1 cellular context compared by ENCODE assay signal in the genomic region with DNA sequence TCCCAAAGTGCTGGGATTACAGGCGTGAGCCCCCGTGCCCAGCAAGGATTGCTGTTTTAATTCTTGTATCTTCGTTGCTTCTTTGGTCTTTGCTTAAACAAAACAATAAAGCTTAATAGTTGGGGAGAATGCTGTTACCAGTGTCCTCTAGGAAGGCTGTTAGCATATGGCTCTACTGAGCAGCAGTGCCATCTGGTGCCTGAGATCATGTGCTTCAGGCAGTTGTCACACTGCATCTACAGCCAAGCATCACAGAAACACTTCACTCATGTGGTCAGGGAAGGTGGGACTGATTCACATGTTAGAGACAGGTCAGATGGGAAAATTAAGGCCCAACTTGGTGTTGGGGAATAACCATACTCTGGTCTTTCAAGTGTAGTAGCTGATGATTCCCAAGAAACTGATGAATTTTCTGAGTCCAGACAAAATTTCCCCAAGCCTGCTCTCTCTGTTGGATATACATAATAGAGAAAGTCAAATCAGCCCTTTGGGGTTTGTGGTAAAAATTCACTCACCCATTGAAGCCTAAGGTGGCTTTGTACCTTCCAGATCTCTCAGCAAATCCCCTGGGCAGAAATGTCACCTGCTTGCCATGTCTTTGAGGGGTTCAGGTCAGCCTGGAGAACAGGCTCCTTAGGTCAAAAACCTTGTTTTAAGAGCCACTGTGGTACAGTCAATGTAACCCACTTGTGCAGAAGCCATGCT.
TF ChIP-seq lines count a peak whose summit lies in the region.

No MANE protein-coding gene starts in this region.

TF ChIP-seq in SK-N-SH treated with all-trans-retinoic acid at 6 μM for 48 hours, 23 proteins besides CTCF, POLR2A, EP300 and RAD21 (continued from another document):
- TF ChIP-seq, protein P1, sequence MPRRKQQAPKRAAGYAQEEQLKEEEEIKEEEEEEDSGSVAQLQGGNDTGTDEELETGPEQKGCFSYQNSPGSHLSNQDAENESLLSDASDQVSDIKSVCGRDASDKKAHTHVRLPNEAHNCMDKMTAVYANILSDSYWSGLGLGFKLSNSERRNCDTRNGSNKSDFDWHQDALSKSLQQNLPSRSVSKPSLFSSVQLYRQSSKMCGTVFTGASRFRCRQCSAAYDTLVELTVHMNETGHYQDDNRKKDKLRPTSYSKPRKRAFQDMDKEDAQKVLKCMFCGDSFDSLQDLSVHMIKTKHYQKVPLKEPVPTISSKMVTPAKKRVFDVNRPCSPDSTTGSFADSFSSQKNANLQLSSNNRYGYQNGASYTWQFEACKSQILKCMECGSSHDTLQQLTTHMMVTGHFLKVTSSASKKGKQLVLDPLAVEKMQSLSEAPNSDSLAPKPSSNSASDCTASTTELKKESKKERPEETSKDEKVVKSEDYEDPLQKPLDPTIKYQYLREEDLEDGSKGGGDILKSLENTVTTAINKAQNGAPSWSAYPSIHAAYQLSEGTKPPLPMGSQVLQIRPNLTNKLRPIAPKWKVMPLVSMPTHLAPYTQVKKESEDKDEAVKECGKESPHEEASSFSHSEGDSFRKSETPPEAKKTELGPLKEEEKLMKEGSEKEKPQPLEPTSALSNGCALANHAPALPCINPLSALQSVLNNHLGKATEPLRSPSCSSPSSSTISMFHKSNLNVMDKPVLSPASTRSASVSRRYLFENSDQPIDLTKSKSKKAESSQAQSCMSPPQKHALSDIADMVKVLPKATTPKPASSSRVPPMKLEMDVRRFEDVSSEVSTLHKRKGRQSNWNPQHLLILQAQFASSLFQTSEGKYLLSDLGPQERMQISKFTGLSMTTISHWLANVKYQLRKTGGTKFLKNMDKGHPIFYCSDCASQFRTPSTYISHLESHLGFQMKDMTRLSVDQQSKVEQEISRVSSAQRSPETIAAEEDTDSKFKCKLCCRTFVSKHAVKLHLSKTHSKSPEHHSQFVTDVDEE (CRISPR knock-in tag; IDR thresholded peaks at IDR 0.05): no peak
- no peak for TF ChIP-seq ZFP30 (CRISPR knock-in tag; IDR thresholded peaks at IDR 0.05)
- TF ChIP-seq, protein P2, sequence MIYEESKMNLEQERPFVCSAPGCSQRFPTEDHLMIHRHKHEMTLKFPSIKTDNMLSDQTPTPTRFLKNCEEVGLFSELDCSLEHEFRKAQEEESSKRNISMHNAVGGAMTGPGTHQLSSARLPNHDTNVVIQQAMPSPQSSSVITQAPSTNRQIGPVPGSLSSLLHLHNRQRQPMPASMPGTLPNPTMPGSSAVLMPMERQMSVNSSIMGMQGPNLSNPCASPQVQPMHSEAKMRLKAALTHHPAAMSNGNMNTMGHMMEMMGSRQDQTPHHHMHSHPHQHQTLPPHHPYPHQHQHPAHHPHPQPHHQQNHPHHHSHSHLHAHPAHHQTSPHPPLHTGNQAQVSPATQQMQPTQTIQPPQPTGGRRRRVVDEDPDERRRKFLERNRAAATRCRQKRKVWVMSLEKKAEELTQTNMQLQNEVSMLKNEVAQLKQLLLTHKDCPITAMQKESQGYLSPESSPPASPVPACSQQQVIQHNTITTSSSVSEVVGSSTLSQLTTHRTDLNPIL (CRISPR knock-in tag; IDR thresholded peaks at IDR 0.05; ENCODE audit: low read depth): no peak
- TF ChIP-seq, protein P3, sequence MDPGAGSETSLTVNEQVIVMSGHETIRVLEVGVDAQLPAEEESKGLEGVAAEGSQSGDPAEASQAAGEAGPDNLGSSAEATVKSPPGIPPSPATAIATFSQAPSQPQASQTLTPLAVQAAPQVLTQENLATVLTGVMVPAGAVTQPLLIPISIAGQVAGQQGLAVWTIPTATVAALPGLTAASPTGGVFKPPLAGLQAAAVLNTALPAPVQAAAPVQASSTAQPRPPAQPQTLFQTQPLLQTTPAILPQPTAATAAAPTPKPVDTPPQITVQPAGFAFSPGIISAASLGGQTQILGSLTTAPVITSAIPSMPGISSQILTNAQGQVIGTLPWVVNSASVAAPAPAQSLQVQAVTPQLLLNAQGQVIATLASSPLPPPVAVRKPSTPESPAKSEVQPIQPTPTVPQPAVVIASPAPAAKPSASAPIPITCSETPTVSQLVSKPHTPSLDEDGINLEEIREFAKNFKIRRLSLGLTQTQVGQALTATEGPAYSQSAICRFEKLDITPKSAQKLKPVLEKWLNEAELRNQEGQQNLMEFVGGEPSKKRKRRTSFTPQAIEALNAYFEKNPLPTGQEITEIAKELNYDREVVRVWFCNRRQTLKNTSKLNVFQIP (CRISPR knock-in tag; IDR thresholded peaks at IDR 0.05; ENCODE audit: borderline replicate concordance, low read depth): no peak
- TF ChIP-seq ISL1 (CRISPR knock-in tag; IDR thresholded peaks at IDR 0.05): no peak
- TF ChIP-seq ZNF8 (CRISPR knock-in tag; IDR thresholded peaks at IDR 0.05): no peak
- TF ChIP-seq GLIS3 (CRISPR knock-in tag; IDR thresholded peaks at IDR 0.05): no peak
- no peak for TF ChIP-seq TOX (CRISPR knock-in tag; IDR thresholded peaks at IDR 0.05; ENCODE audit: borderline replicate concordance)
